8 cellular contexts compared by ENCODE assay signal in the genomic region with DNA sequence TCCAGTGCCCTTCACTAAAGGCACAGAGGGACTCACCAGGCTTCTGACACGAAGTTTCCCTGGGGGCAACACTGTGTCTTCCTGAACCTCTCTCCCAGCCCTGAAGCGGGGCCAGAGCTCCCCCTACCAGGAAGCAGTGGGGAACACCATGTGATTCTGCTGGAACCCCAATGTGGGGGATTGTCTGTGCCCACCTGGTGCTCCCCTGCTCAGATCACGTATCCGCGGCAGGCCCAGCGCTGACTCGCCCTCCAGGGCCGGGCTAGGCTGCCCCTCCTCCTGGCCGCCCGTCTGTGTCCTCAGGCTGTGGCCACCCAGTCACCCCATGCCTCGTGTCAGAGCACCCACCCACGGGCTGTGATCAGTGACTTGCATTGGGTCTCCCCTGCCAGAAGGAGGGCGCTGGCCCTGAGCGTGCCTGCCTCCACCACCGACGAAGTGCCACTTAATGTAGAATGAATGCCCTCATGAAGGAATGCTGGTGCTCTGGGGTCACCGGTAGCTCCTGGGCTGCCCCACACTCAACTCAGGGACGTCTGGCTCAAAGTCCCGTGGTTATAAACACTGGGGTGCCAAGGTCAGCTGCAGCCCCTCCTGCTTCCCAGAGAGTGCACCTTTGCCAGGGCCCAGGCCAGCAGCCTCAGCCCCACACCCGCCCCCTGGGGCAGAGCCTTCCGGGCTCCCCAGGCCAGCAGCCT. TPM values are rescaled to one million over a fixed set of nuclear protein-coding genes. Genes with fewer than 3 reads are reported as not detected.
DNase-seq lines count a peak whose midpoint lies in the region; ATAC-seq and TF ChIP-seq lines count a peak whose summit lies in the region.

No MANE protein-coding gene starts in this region.

- no peak overlapping the region for H3K4me3 Mint-ChIP-seq in brain

- H3K27ac ChIP-seq in ovary (peak overlapping the region; percentile 18 to 54), vagina (no peak overlapping the region)

- H3K4me1 ChIP-seq in ovary (ENCODE audit: insufficient read depth), result peaks cover 18% of the 10 kb centered on the region
- H3K4me1 ChIP-seq in vagina, result peaks cover 6% of the 10 kb centered on the region

- no peaks in the 10 kb centered on the region for H3K36me3 Mint-ChIP-seq in brain

- H3K9me3 Mint-ChIP-seq in brain, result peaks cover 0 to 6% (median 0%) of the 10 kb centered on the region in 5 experiments

- intact Hi-C loops in ovary (cut with DNase I), result loop anchor here in 3 of 4 donors (10.0 kb wide), 3 partner anchors 131 to 311 kb away; no protein-coding TSS in a partner anchor
- intact Hi-C loops in vagina (cut with DNase I), result loop anchor here (10.0 kb wide), 1 partner anchor 181 kb away; the partner anchor contains the start of gene ADAMTSL2

- H3K27me3 ChIP-seq in ovary, result no peaks in the 10 kb centered on the region
- no peaks in the 10 kb centered on the region for H3K27me3 ChIP-seq in vagina

- no peak for ATAC-seq in HG02884 (IDR thresholded peaks at IDR 0.05; ENCODE audit: unreplicated experiment)

- peaks cover 3% of the 10 kb centered on the region for H3K27me3 Mint-ChIP-seq in brain

- TF ChIP-seq CTCF in GM12865 (IDR thresholded peaks at IDR 0.05; ENCODE audit: insufficient read depth, low read depth, low read length, missing control alignments) (peak; percentile 16), brain (conservative IDR thresholded peaks at IDR 0.05) (peak; percentile 49 to 77), ovary (IDR thresholded peaks at IDR 0.05) (peak in 1 of 3 donors; percentile 43), vagina (IDR thresholded peaks at IDR 0.05) (no peak)

- H3K9me3 ChIP-seq in ovary, result no peaks in the 10 kb centered on the region
- H3K9me3 ChIP-seq in vagina, result no peaks in the 10 kb centered on the region

- TF ChIP-seq EP300 in ovary (IDR thresholded peaks at IDR 0.05), result no peak

- TF ChIP-seq POLR2A in ovary (IDR thresholded peaks at IDR 0.05) (no peak), vagina (IDR thresholded peaks at IDR 0.05) (no peak)

- peaks cover 17% of the 10 kb centered on the region for H3K4me1 Mint-ChIP-seq in brain

- WGBS in ovary, 3 donors, result 59 to 69% (median 59%) methylated on average over 21 of the region's 21 CpGs

- no peaks in the 10 kb centered on the region for H3K36me3 ChIP-seq in ovary
- no peaks in the 10 kb centered on the region for H3K36me3 ChIP-seq in vagina

- peak overlapping the region; percentile 60 to 88 (median 82) for H3K27ac Mint-ChIP-seq in brain

- no peak overlapping the region for H3K4me3 ChIP-seq in GM12865 (ENCODE audit: low read depth, low read length)
- H3K4me3 ChIP-seq in ovary, result no peak overlapping the region
- no peak overlapping the region for H3K4me3 ChIP-seq in vagina

- DNase-seq in GM12865 (ENCODE audit: low read depth) (no peak), NCI-H345 treated with DMSO at 0.1 percent for 48 hours (lab: John Stamatoyannopoulos, UW; ENCODE audit: unreplicated experiment) (peak; percentile 37), ovary (peak in 3 of 5 donors; percentile 44 to 58 (median 49)), vagina (ENCODE audit: extremely low spot score in 2 of 2) (no peak)
- no peak for DNase-seq in effector CD4-positive, alpha-beta T cell
- no peak for DNase-seq in activated CD4-positive, CD25-positive, alpha-beta regulatory T cell (lab: John Stamatoyannopoulos, UW)

RNA-seq across cellular contexts. Expression of gene SARDH, which starts 22.1 kb away (rescaled TPM):
- polyA plus RNA-seq in brain (ENCODE audit: insufficient read depth, low read depth, low replicate concordance), result 4.7 TPM
- total RNA-seq in ovary, result 10 to 100 TPM in 1 of 7 donors, 1 to 10 TPM in 6; 2.5 to 10.0 (median 3.3) TPM
- polyA plus RNA-seq in ovary, result 1 to 10 TPM; 2.8 to 5.0 TPM
- total RNA-seq in vagina, result 2.0 TPM

Comparison
In these comparisons a context has a peak if more than half of its experiments do, and no peak if none do; other contexts are left out.
1. DNase-seq: peak in NCI-H345 treated with DMSO at 0.1 percent for 48 hours (single experiment) and ovary (3 of 5); none in GM12865 (single experiment), vagina (0 of 2), effector CD4-positive, alpha-beta T cell (single experiment) and activated CD4-positive, CD25-positive, alpha-beta regulatory T cell (0 of 4).
2. CTCF ChIP-seq: peak in GM12865 (single experiment) and brain (2 of 2); none in vagina (0 of 3).